ENCODE assay signal across 8 cellular contexts in the genomic region with DNA sequence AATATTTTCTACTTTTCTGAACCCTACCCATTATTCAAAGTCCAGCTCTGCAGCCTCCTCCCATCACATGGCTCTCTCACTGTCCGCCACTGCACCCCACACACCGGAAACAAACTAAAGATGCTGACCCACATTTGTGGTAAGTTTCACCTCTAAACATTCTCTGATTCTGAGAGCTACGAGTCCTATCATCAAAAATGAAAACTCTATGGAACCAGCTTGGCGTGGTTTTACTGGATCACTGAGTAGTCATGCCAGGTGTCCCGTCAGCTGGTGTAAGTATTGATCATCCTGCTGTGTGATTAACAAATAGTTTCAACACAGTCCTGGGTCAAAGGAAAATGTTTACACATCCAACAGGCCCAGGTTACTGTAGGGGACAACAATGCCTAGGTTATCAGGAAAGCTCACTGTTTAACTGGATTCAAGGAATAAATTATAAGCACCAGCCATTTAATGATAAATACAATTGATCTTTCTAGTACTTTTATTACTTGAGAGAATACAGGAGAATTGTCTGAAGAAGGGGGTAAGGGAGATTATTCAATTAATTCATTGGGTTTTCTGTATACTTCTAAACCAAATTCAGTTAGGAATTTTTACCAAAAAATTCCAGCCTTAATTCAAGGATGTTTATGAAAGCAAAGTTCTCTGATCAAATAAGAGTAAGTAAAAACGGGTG. TPM values are rescaled to one million over a fixed set of nuclear protein-coding genes. Genes with fewer than 3 reads are reported as not detected.
A peak's percentile ranks its signal among the peaks of the same experiment; 100 is the strongest.
DNase-seq lines count a peak whose midpoint lies in the region; ATAC-seq and TF ChIP-seq lines count a peak whose summit lies in the region.

No MANE protein-coding gene starts in this region.

- no peak for DNase-seq in activated T-cell treated with anti-CD3 and anti-CD28 coated beads, Interleukin-2, amount 50 U/mL, for 24 hours
- DNase-seq in activated T-cell treated with anti-CD3 and anti-CD28 coated beads, Interleukin-2, amount 50 U/mL, for 1 hour: no peak
- peak; percentile 40 for DNase-seq in NCI-H146 treated with DMSO at 0.1 percent for 48 hours (lab: John Stamatoyannopoulos, UW; ENCODE audit: unreplicated experiment)
- DNase-seq in epithelial cell of esophagus (ENCODE audit: low read depth): peak; percentile 64
- DNase-seq in stimulated activated effector memory CD8-positive, alpha-beta T cell treated with anti-CD3 and anti-CD28 coated beads, Interleukin-12 subunit alpha, Interleukin-12 subunit beta, amount 100 ng/mL, for 72 hours (ENCODE audit: low spot score in 2 of 2): peak; percentile 43 to 78
- DNase-seq in G401 (ENCODE audit: low spot score): no peak
- no peak for DNase-seq in GM19240 (ENCODE audit: insufficient read length, low spot score)

- peaks cover 97% of the 10 kb centered on the region for H3K4me1 Mint-ChIP-seq in activated T-cell treated with anti-CD3 and anti-CD28 coated beads, Interleukin-2, amount 50 U/mL, for 24 hours (ENCODE audit: low read depth)
- peaks cover 87% of the 10 kb centered on the region for H3K4me1 Mint-ChIP-seq in stimulated activated effector memory CD8-positive, alpha-beta T cell treated with anti-CD3 and anti-CD28 coated beads, Interleukin-12 subunit alpha, Interleukin-12 subunit beta, amount 100 ng/mL, for 72 hours

- no peaks in the 10 kb centered on the region for H3K27me3 Mint-ChIP-seq in activated T-cell treated with anti-CD3 and anti-CD28 coated beads, Interleukin-2, amount 50 U/mL, for 24 hours

- H3K27ac Mint-ChIP-seq in activated T-cell treated with anti-CD3 and anti-CD28 coated beads, Interleukin-2, amount 50 U/mL, for 24 hours: peak overlapping the region; percentile 100
- H3K27ac Mint-ChIP-seq in stimulated activated effector memory CD8-positive, alpha-beta T cell treated with anti-CD3 and anti-CD28 coated beads, Interleukin-12 subunit alpha, Interleukin-12 subunit beta, amount 100 ng/mL, for 72 hours: peak overlapping the region; percentile 96

- in situ Hi-C loops in G401 (cut with HindIII; ENCODE audit: low sequenced_read_pairs): no loop called here

- peaks cover 21% of the 10 kb centered on the region for H3K36me3 Mint-ChIP-seq in activated T-cell treated with anti-CD3 and anti-CD28 coated beads, Interleukin-2, amount 50 U/mL, for 24 hours (ENCODE audit: low read depth)
- peaks cover 47% of the 10 kb centered on the region for H3K36me3 Mint-ChIP-seq in stimulated activated effector memory CD8-positive, alpha-beta T cell treated with anti-CD3 and anti-CD28 coated beads, Interleukin-12 subunit alpha, Interleukin-12 subunit beta, amount 100 ng/mL, for 72 hours

- no peaks in the 10 kb centered on the region for H3K9me3 Mint-ChIP-seq in activated T-cell treated with anti-CD3 and anti-CD28 coated beads, Interleukin-2, amount 50 U/mL, for 24 hours
- no peaks in the 10 kb centered on the region for H3K9me3 Mint-ChIP-seq in stimulated activated effector memory CD8-positive, alpha-beta T cell treated with anti-CD3 and anti-CD28 coated beads, Interleukin-12 subunit alpha, Interleukin-12 subunit beta, amount 100 ng/mL, for 72 hours

- peak overlapping the region; percentile 76 for H3K4me3 Mint-ChIP-seq in activated T-cell treated with anti-CD3 and anti-CD28 coated beads, Interleukin-2, amount 50 U/mL, for 24 hours
- peak overlapping the region; percentile 59 for H3K4me3 Mint-ChIP-seq in stimulated activated effector memory CD8-positive, alpha-beta T cell treated with anti-CD3 and anti-CD28 coated beads, Interleukin-12 subunit alpha, Interleukin-12 subunit beta, amount 100 ng/mL, for 72 hours

- ATAC-seq in stimulated activated effector memory CD8-positive, alpha-beta T cell treated with anti-CD3 and anti-CD28 coated beads, Interleukin-12 subunit alpha, Interleukin-12 subunit beta, amount 100 ng/mL, for 72 hours: peak; percentile 81
- ATAC-seq in HG03469 (IDR thresholded peaks at IDR 0.05; ENCODE audit: unreplicated experiment): no peak

- H3K4me3 ChIP-seq in epithelial cell of esophagus (ENCODE audit: low read length): no peak overlapping the region

- no peak for TF ChIP-seq CTCF in epithelial cell of esophagus (IDR thresholded peaks at IDR 0.05; ENCODE audit: insufficient read depth, low read depth, low read length, missing control alignments)

RNA-seq across cellular contexts. Expression of gene CYTH1, which starts 33.9 kb away (rescaled TPM):
- 21.7 and 28.1 TPM in 2 replicates for total RNA-seq in G401 (2014; rRNA removed; shearing (Covaris generic))

Comparison
In these comparisons a context has a peak if more than half of its experiments do, and no peak if none do; other contexts are left out.
1. DNase-seq: peak in NCI-H146 treated with DMSO at 0.1 percent for 48 hours (single experiment), epithelial cell of esophagus (single experiment) and stimulated activated effector memory CD8-positive, alpha-beta T cell treated with anti-CD3 and anti-CD28 coated beads, Interleukin-12 subunit alpha, Interleukin-12 subunit beta, amount 100 ng/mL, for 72 hours (2 of 2); none in activated T-cell treated with anti-CD3 and anti-CD28 coated beads, Interleukin-2, amount 50 U/mL, for 24 hours (single experiment), activated T-cell treated with anti-CD3 and anti-CD28 coated beads, Interleukin-2, amount 50 U/mL, for 1 hour (single experiment), G401 (single experiment) and GM19240 (single experiment).